8 cellular contexts compared by ENCODE assay signal in genomic region chr10:100370976-100371706, GRCh38. TPM values are rescaled to one million over a fixed set of nuclear protein-coding genes. Genes with fewer than 3 reads are reported as not detected.
DNase-seq lines count a peak whose midpoint lies in the region; ATAC-seq and TF ChIP-seq lines count a peak whose summit lies in the region.

No MANE protein-coding gene starts in this region.

- no peaks in the 10 kb centered on the region for H3K27me3 Mint-ChIP-seq in CD8-positive, alpha-beta memory T cell

- H3K27ac ChIP-seq in CD8-positive, alpha-beta memory T cell (ENCODE audit: low read depth, low read length) = peak overlapping the region; percentile 80
- H3K27ac ChIP-seq in coronary artery (peak overlapping the region; percentile 39 to 76), right lobe of liver (peak overlapping the region; percentile 76 to 100 (median 95))

- TF ChIP-seq CTCF in coronary artery (IDR thresholded peaks at IDR 0.05) (no peak), right lobe of liver (IDR thresholded peaks at IDR 0.05) (no peak), GM13977 (IDR thresholded peaks at IDR 0.05; ENCODE audit: extremely low read depth, insufficient read depth, missing control alignments) (no peak)

- H3K9me3 Mint-ChIP-seq in CD8-positive, alpha-beta memory T cell = no peaks in the 10 kb centered on the region

- CTCF ChIA-PET in CD8-positive, alpha-beta memory T cell (lab: Charles Lee) = interaction anchor here (0.8 to 1.8 kb wide), 8 partner anchors 10 to 165 kb away, joined by 3 to 8 read pairs (median 4); partner anchors contain the start of genes HIF1AN and SCD

- DNase-seq in CD8-positive, alpha-beta memory T cell = peak; percentile 31 to 65 (median 50)
- peak; percentile 95 for DNase-seq in MG63
- peak; percentile 45 for DNase-seq in activated CD4-positive, alpha-beta T cell treated with anti-CD3 and anti-CD28 coated beads, Interleukin-2, amount 50 U/mL, for 1 hour
- DNase-seq in coronary artery (ENCODE audit: low spot score) = peak; percentile 86
- peak; percentile 72 to 86 (median 83) for DNase-seq in right lobe of liver
- peak; percentile 27 for DNase-seq in stimulated activated CD4-positive, alpha-beta T cell treated with anti-CD3 and anti-CD28 coated beads, Interleukin-4, amount 100 ng/mL, for 1 hour
- DNase-seq in GM13977 (ENCODE audit: low spot score) = no peak

- H3K9me3 ChIP-seq in CD8-positive, alpha-beta memory T cell (ENCODE audit: low read length) = no peaks in the 10 kb centered on the region
- H3K9me3 ChIP-seq in MG63 (no peaks in the 10 kb centered on the region), right lobe of liver (no peaks in the 10 kb centered on the region)

- H3K4me3 Mint-ChIP-seq in CD8-positive, alpha-beta memory T cell = peak overlapping the region; percentile 59 to 89 (median 75)

- H3K4me1 ChIP-seq in CD8-positive, alpha-beta memory T cell (ENCODE audit: insufficient read depth, low read length) = peaks cover 41% of the 10 kb centered on the region
- H3K4me1 ChIP-seq in right lobe of liver = peaks cover 0 to 41% (median 20%) of the 10 kb centered on the region in 4 donors

- H3K27ac Mint-ChIP-seq in CD8-positive, alpha-beta memory T cell = peak overlapping the region in 7 of 8 donors; percentile 87 to 99 (median 97)

- no peaks in the 10 kb centered on the region for H3K36me3 Mint-ChIP-seq in CD8-positive, alpha-beta memory T cell

- in situ Hi-C loops in GM13977 (cut with MboI; ENCODE audit: low pct_unique_long_range_greater_than_20kb, low sequenced_read_pairs, unreplicated experiment) = no loop called here

- WGBS in right lobe of liver (ENCODE audit: insufficient coverage, low coverage, low lambda C conversion rate, missing lambda C conversion rate) = 4% methylated on average over 7 of the region's 12 CpGs

- ATAC-seq in right lobe of liver (peak; percentile 37 to 54 (median 46)), GM18909 (IDR thresholded peaks at IDR 0.05; ENCODE audit: poor library complexity, unreplicated experiment) (no peak)

- POLR2A ChIA-PET in CD8-positive, alpha-beta memory T cell (lab: Charles Lee) = interaction anchor here (1.5 kb wide), 1 partner anchor 25 kb away, joined by 5 read pairs; the partner anchor contains the start of gene SCD

- no peaks in the 10 kb centered on the region for H3K27me3 ChIP-seq in CD8-positive, alpha-beta memory T cell (ENCODE audit: insufficient read depth, low read length, poor library complexity, severe bottlenecking)
- H3K27me3 ChIP-seq in MG63 (no peaks in the 10 kb centered on the region), right lobe of liver (no peaks in the 10 kb centered on the region)

- H3K4me3 ChIP-seq in CD8-positive, alpha-beta memory T cell (ENCODE audit: low read length) = peak overlapping the region; percentile 18
- H3K4me3 ChIP-seq in MG63 (no peak overlapping the region), coronary artery (peak overlapping the region; percentile 42), right lobe of liver (no peak overlapping the region)

- intact Hi-C loops in right lobe of liver (cut with DNase I) = no loop called here

- H3K4me1 Mint-ChIP-seq in CD8-positive, alpha-beta memory T cell = peaks cover 23 to 25% (median 23%) of the 10 kb centered on the region in 3 donors

- TF ChIP-seq POLR2A in right lobe of liver (IDR thresholded peaks at IDR 0.05) = no peak

- no peaks in the 10 kb centered on the region for H3K36me3 ChIP-seq in CD8-positive, alpha-beta memory T cell (ENCODE audit: insufficient read depth, low read length)
- no peaks in the 10 kb centered on the region for H3K36me3 ChIP-seq in MG63
- H3K36me3 ChIP-seq in right lobe of liver = no peaks in the 10 kb centered on the region

RNA-seq across cellular contexts. Expression of gene SCD, which starts 24.1 kb away (rescaled TPM):
- 10 to 100 TPM; 43.9 to 45.3 TPM for total RNA-seq in CD8-positive, alpha-beta memory T cell
- 5.1 TPM for polyA plus RNA-seq in CD8-positive, alpha-beta memory T cell
- total RNA-seq in MG63 (2014; rRNA removed; shearing (Covaris generic); ENCODE audit: low replicate concordance) = 48.8 and 56.3 TPM in 2 replicates
- total RNA-seq in right lobe of liver = 100 to 1,000 TPM in 4 of 6 experiments, 10 to 100 TPM in 2; 38.3 to 599 (median 220) TPM

RNA-seq across cellular contexts. Expression of gene PKD2L1, which starts 41.1 kb away (rescaled TPM):
- total RNA-seq in CD8-positive, alpha-beta memory T cell = not detected
- polyA plus RNA-seq in CD8-positive, alpha-beta memory T cell = not detected
- not detected in 2 replicates for total RNA-seq in MG63 (2014; rRNA removed; shearing (Covaris generic); ENCODE audit: low replicate concordance)
- total RNA-seq in right lobe of liver = under 1 TPM in 3 of 6 experiments, not detected in 3; 0.12 to 0.26 (median 0.22) TPM

Comparison
In these comparisons a context has a peak if more than half of its experiments do, and no peak if none do; other contexts are left out.
1. H3K4me3 ChIP-seq: peak in CD8-positive, alpha-beta memory T cell (single experiment) and coronary artery (single experiment); none in MG63 (single experiment) and right lobe of liver (0 of 3).
2. Peak in every context shown above with its lines, with median percentiles within 50 percentile points of each other: H3K27ac ChIP-seq.